13 cellular contexts compared by ENCODE assay signal in genomic region chr6:98777762-98778161, GRCh38. TPM values are rescaled to one million over a fixed set of nuclear protein-coding genes. Genes with fewer than 3 reads are reported as not detected.
A peak's percentile ranks its signal among the peaks of the same experiment; 100 is the strongest.
DNase-seq lines count a peak whose midpoint lies in the region; ATAC-seq lines count a peak whose summit lies in the region.
"Had no signal": no experiment of that assay in that cellular context is flagged by ENCODE, and none has a peak within 500 bp of the region (broad histone marks: within the 10 kb centered on the region; RNA-seq: fewer than 3 reads in every experiment).

No MANE protein-coding gene starts in this region.

- ATAC-seq in GM18519 (IDR thresholded peaks at IDR 0.05; ENCODE audit: low FRiP score, unreplicated experiment) (peak; percentile 99), GM19467 (IDR thresholded peaks at IDR 0.05; ENCODE audit: unreplicated experiment) (peak; percentile 100), HG02938 (IDR thresholded peaks at IDR 0.05; ENCODE audit: unreplicated experiment) (peak; percentile 100), HG03575 (IDR thresholded peaks at IDR 0.05; ENCODE audit: extremely low read depth, insufficient number of reproducible peaks, low FRiP score, unreplicated experiment) (peak; percentile 99)

- DNase-seq in iPS-NIHi7 (ENCODE audit: extremely low spot score), result no peak
- no peak for DNase-seq in H7
- DNase-seq in NCI-H2029 (lab: John Stamatoyannopoulos, UW), result no peak
- DNase-seq in stimulated activated naive CD4-positive, alpha-beta T cell treated with Interleukin-2 at 50 U/mL for 16 hours (lab: John Stamatoyannopoulos, UW), result no peak
- DNase-seq: activated CD8-positive, alpha-beta memory T cell treated with anti-CD3 and anti-CD28 coated beads for 24 hours; CD4-positive, alpha-beta memory T cell; immature natural killer cell; NK-92 treated with Interleukin-12 subunit alpha and Interleukin-12 subunit beta, amount 100 ng/mL, for 24 hours had no signal

- no peaks in the 10 kb centered on the region for H3K27me3 ChIP-seq in H7 (ENCODE audit: control insufficient read depth, insufficient read depth, low read length)
- H3K27me3 ChIP-seq: ascending aorta had no signal

- no peaks in the 10 kb centered on the region for H3K36me3 ChIP-seq in H7 (replicated peaks; ENCODE audit: control insufficient read depth, insufficient read depth, low read length)
- H3K36me3 ChIP-seq: ascending aorta had no signal

- no peak overlapping the region for H3K4me3 ChIP-seq in H7 (ENCODE audit: insufficient read depth, low read depth, low read length)
- H3K4me3 ChIP-seq: ascending aorta had no signal

RNA-seq across cellular contexts. Expression of gene POU3F2, which starts 56.6 kb away (rescaled TPM):
- total RNA-seq in H7 (2014; rRNA removed; shearing (Covaris generic)), result 0.03 TPM in 1 of 2 replicates, not detected in the other
- total RNA-seq: ascending aorta; CD4-positive, alpha-beta memory T cell had no signal
